ENCODE assay signal across 9 cellular contexts in the genomic region with DNA sequence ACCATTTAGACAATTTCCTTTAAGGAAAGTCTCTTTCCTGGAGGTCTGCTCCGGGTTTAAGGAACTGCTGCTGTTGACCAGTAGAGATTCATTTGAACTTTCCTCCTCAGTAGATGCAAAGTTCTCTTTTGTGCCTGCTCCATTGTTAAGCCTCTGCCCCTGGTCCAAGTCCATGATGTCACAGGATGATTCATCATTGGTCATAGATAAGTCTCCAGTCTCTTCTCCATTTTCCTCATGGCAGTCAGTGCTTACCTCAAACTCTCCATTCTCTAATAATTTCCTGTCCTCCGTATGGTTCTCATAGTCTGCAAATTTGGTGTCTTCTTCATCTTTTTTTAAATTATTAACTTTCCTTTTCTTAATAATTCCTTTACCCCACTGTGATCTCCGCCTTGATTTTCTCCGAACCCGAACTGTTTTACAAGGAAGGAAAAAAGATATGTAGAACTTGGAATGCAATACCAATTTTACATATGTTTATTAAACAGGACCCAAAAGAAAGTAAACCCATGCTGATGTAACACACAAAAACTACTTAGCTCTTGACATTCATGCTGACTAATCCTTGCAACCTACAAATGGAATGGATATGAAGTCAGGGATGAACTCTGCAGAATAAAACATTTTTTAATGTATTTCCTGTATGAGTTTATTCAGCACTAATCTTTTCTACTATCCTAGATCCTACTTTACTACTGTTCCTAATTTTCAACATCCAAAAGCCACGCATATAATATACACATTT.
DNase-seq lines count a peak whose midpoint lies in the region; ATAC-seq and TF ChIP-seq lines count a peak whose summit lies in the region.
"Had no signal": no experiment of that assay in that cellular context is flagged by ENCODE, and none has a peak within 500 bp of the region (broad histone marks: within the 10 kb centered on the region; RNA-seq: fewer than 3 reads in every experiment).

No MANE protein-coding gene starts in this region.

- ATAC-seq in GM19035 (IDR thresholded peaks at IDR 0.05; ENCODE audit: unreplicated experiment) (no peak), GM21423 (IDR thresholded peaks at IDR 0.05; ENCODE audit: unreplicated experiment) (no peak)

- DNase-seq in EL, result peak; percentile 79
- peak; percentile 69 for DNase-seq in NB4 (ENCODE audit: low read depth)
- peak; percentile 91 for DNase-seq in dermis blood vessel endothelial cell
- peak; percentile 37 for DNase-seq in mucosa of gallbladder (ENCODE audit: low spot score)
- no peak for DNase-seq in GF-D8 (lab: John Stamatoyannopoulos, UW)
- DNase-seq in NCI-H526 treated with DMSO at 0.1 percent for 48 hours (lab: John Stamatoyannopoulos, UW), result no peak

- TF ChIP-seq CTCF in NB4 (IDR thresholded peaks at IDR 0.05; ENCODE audit: low read depth, low read length), result no peak

- H3K4me3 ChIP-seq in NB4 (ENCODE audit: low read depth, low read length), result no peak overlapping the region
- H3K4me3 ChIP-seq: vagina had no signal

- TF ChIP-seq POLR2A in NB4 (IDR thresholded peaks at IDR 0.05; ENCODE audit: extremely low read depth, insufficient read length), result no peak

Comparison
In these comparisons a context has a peak if more than half of its experiments do, and no peak if none do; other contexts are left out.
1. DNase-seq: peak in EL (single experiment), NB4 (single experiment), dermis blood vessel endothelial cell (single experiment) and mucosa of gallbladder (single experiment); none in GF-D8 (single experiment) and NCI-H526 treated with DMSO at 0.1 percent for 48 hours (single experiment).